21 cellular contexts compared by ENCODE assay signal in genomic region chr3:37505415-37505814, GRCh38. TPM values are rescaled to one million over a fixed set of nuclear protein-coding genes. Genes with fewer than 3 reads are reported as not detected.
"Had no signal": no experiment of that assay in that cellular context is flagged by ENCODE, and none has a peak within 500 bp of the region (broad histone marks: within the 10 kb centered on the region; RNA-seq: fewer than 3 reads in every experiment).

No MANE protein-coding gene starts in this region.

- ATAC-seq: foreskin keratinocyte; left lung; naive thymus-derived CD4-positive, alpha-beta T cell; right lobe of liver; stimulated activated memory B cell treated with anti-CD40 and anti-IgM and Interleukin-4, amounts not matched to agents 10 μg/mL and 1 μg/mL and 100 μg/mL, for 72 hours had no signal

- H3K4me1 ChIP-seq: foreskin keratinocyte had no signal

- H3K27me3 ChIP-seq: adrenal gland, ascending aorta, left lung, right lobe of liver had no signal

- H3K36me3 ChIP-seq: brain microvascular endothelial cell had no signal

- DNase-seq: activated CD4-positive, alpha-beta T cell treated with anti-CD3 and anti-CD28 coated beads for 1 hour; activated CD4-positive, alpha-beta T cell treated with anti-CD3 and anti-CD28 coated beads, Interleukin-2, amount 50 U/mL, for 4 hours; activated gamma-delta T cell; activated naive CD4-positive, alpha-beta T cell treated with anti-CD3 and anti-CD28 coated beads, Interleukin-2, amount 50 U/mL, for 16 hours; adrenal gland; brain microvascular endothelial cell; caudate nucleus; effector CD4-positive, alpha-beta T cell; foreskin keratinocyte; immature natural killer cell; kidney glomerular epithelial cell; left lung; naive thymus-derived CD4-positive, alpha-beta T cell; posterior cingulate gyrus; right lobe of liver; small intestine; stimulated activated CD4-positive, alpha-beta T cell treated with anti-CD3 and anti-CD28 coated beads, Interleukin-15, amount 100 ng/mL, for 24 hours; T-helper 1 cell had no signal

- H3K9me3 ChIP-seq: adrenal gland, ascending aorta, left lung, right lobe of liver had no signal

- H3K4me3 ChIP-seq: adrenal gland, ascending aorta, left lung, lung, right lobe of liver had no signal

- H3K27ac ChIP-seq: ascending aorta, brain microvascular endothelial cell, foreskin keratinocyte, left lung, right lobe of liver had no signal

RNA-seq across cellular contexts. Expression of gene ITGA9, which starts 53.5 kb away (rescaled TPM):
- polyA plus RNA-seq: foreskin keratinocyte, immature natural killer cell had no signal
